Comparison of ENCODE assay signal across 16 cellular contexts in genomic region chr2:10655074-10655840, GRCh38. TPM values are rescaled to one million over a fixed set of nuclear protein-coding genes. Genes with fewer than 3 reads are reported as not detected.
DNase-seq lines count a peak whose midpoint lies in the region; ATAC-seq, FAIRE-seq and TF ChIP-seq lines count a peak whose summit lies in the region.
"Had no signal": no experiment of that assay in that cellular context is flagged by ENCODE, and none has a peak within 500 bp of the region (broad histone marks: within the 10 kb centered on the region; RNA-seq: fewer than 3 reads in every experiment).

No MANE protein-coding gene starts in this region.

- peaks cover 8% of the 10 kb centered on the region for H3K36me3 ChIP-seq in bronchial epithelial cell (ENCODE audit: control insufficient read depth, insufficient read depth, low read length)
- no peaks in the 10 kb centered on the region for H3K36me3 ChIP-seq in smooth muscle cell (ENCODE audit: low read depth)

- H3K27ac Mint-ChIP-seq in activated naive CD4-positive, alpha-beta T cell treated with anti-CD3 and anti-CD28 coated beads for 36 hours, result peak overlapping the region; percentile 87
- peak overlapping the region; percentile 59 to 80 for H3K27ac Mint-ChIP-seq in T-cell

- ATAC-seq in T-cell (replicated peaks in 1 of 4) (no peak), GM21528 (IDR thresholded peaks at IDR 0.05; ENCODE audit: low FRiP score, unreplicated experiment) (no peak)
- ATAC-seq: GM12878 had no signal

- CTCF ChIA-PET in activated naive CD4-positive, alpha-beta T cell treated with anti-CD3 and anti-CD28 coated beads for 36 hours (lab: Charles Lee), result no interaction called here
- CTCF ChIA-PET in T-cell (lab: Charles Lee), result interaction anchor here in 1 of 2 donors (1.2 kb wide), 1 partner anchor 582 kb away, joined by 3 read pairs; no protein-coding TSS in a partner anchor

- peaks cover 7% of the 10 kb centered on the region for H4K20me1 ChIP-seq in smooth muscle cell (ENCODE audit: low read depth)

- TF ChIP-seq CTCF in bronchial epithelial cell (IDR thresholded peaks at IDR 0.05; ENCODE audit: insufficient read depth, low read length, severe bottlenecking) (no peak), smooth muscle cell (IDR thresholded peaks at IDR 0.05; ENCODE audit: borderline replicate concordance, insufficient read depth, poor library complexity, severe bottlenecking) (no peak)

- H3K4me2 ChIP-seq in smooth muscle cell, result no peak overlapping the region

- no peaks in the 10 kb centered on the region for H3K79me2 ChIP-seq in smooth muscle cell (ENCODE audit: low read depth)

- peaks cover 5% of the 10 kb centered on the region for H3K4me1 ChIP-seq in smooth muscle cell (ENCODE audit: low read depth)
- H3K4me1 ChIP-seq: ascending aorta had no signal

- H3K9me3 Mint-ChIP-seq in activated naive CD4-positive, alpha-beta T cell treated with anti-CD3 and anti-CD28 coated beads for 36 hours, result no peaks in the 10 kb centered on the region
- H3K9me3 Mint-ChIP-seq in T-cell, result no peaks in the 10 kb centered on the region

- POLR2A ChIA-PET in T-cell (lab: Charles Lee), result no interaction called here

- peak overlapping the region; percentile 23 for H3K4me3 Mint-ChIP-seq in activated naive CD4-positive, alpha-beta T cell treated with anti-CD3 and anti-CD28 coated beads for 36 hours
- H3K4me3 Mint-ChIP-seq in T-cell, result peak overlapping the region in 1 of 3 donors; percentile 32

- no peaks in the 10 kb centered on the region for H3K27me3 ChIP-seq in bronchial epithelial cell (ENCODE audit: control insufficient read depth, insufficient read depth, low read length)
- no peaks in the 10 kb centered on the region for H3K27me3 ChIP-seq in smooth muscle cell (ENCODE audit: low read depth)
- H3K27me3 ChIP-seq: ascending aorta had no signal

- peaks cover 50% of the 10 kb centered on the region for H3K36me3 Mint-ChIP-seq in activated naive CD4-positive, alpha-beta T cell treated with anti-CD3 and anti-CD28 coated beads for 36 hours (ENCODE audit: low read depth)
- peaks cover 52% of the 10 kb centered on the region for H3K36me3 Mint-ChIP-seq in T-cell

- peak overlapping the region; percentile 61 for H3K27ac ChIP-seq in smooth muscle cell (ENCODE audit: low read depth)
- H3K27ac ChIP-seq: ascending aorta, coronary artery, WERI-Rb-1 had no signal

- no peaks in the 10 kb centered on the region for H3K9me3 ChIP-seq in smooth muscle cell (replicated peaks; ENCODE audit: low read depth)
- H3K9me3 ChIP-seq: ascending aorta had no signal

- no peak overlapping the region for H3K9ac ChIP-seq in smooth muscle cell (ENCODE audit: low read depth)

- FAIRE-seq in bronchial epithelial cell (lab: Jason Lieb, UNC), result no peak
- FAIRE-seq: GM12878 had no signal

- WGBS in smooth muscle cell (ENCODE audit: low lambda C conversion rate), result 95% methylated on average over 7 of the region's 7 CpGs

- no peaks in the 10 kb centered on the region for H3K27me3 Mint-ChIP-seq in activated naive CD4-positive, alpha-beta T cell treated with anti-CD3 and anti-CD28 coated beads for 36 hours (ENCODE audit: low read depth)
- H3K27me3 Mint-ChIP-seq in T-cell, result no peaks in the 10 kb centered on the region

- H3F3A ChIP-seq in smooth muscle cell (ENCODE audit: low read depth), result no peaks in the 10 kb centered on the region

- H3K4me1 Mint-ChIP-seq in activated naive CD4-positive, alpha-beta T cell treated with anti-CD3 and anti-CD28 coated beads for 36 hours (ENCODE audit: low read depth), result peaks cover 48% of the 10 kb centered on the region
- peaks cover 14 to 34% (median 31%) of the 10 kb centered on the region in 3 donors for H3K4me1 Mint-ChIP-seq in T-cell

- H2AFZ ChIP-seq in smooth muscle cell (ENCODE audit: low read depth), result no peak overlapping the region

- no peak overlapping the region for H3K4me3 ChIP-seq in bronchial epithelial cell (ENCODE audit: low read depth, low read length)
- no peak overlapping the region for H3K4me3 ChIP-seq in smooth muscle cell
- H3K4me3 ChIP-seq: ascending aorta, coronary artery, GM12878 had no signal

- intact Hi-C loops in activated naive CD4-positive, alpha-beta T cell treated with anti-CD3 and anti-CD28 coated beads for 36 hours (cut with micrococcal nuclease), result loop anchor here (1.0 to 10.0 kb wide), 7 partner anchors 13 to 1100 kb away; partner anchors contain the start of genes ADAM17, HPCAL1 and NOL10

- peak; percentile 27 for DNase-seq in activated naive CD4-positive, alpha-beta T cell treated with anti-CD3 and anti-CD28 coated beads for 36 hours
- no peak for DNase-seq in activated naive CD4-positive, alpha-beta T cell (lab: John Stamatoyannopoulos, UW)
- DNase-seq in T-cell (no peak), bronchial epithelial cell (ENCODE audit: low read depth) (peak; percentile 86), smooth muscle cell (lab: John Stamatoyannopoulos, UW; ENCODE audit: unreplicated experiment) (no peak), T1000 (lab: John Stamatoyannopoulos, UW) (no peak)
- no peak for DNase-seq in central memory CD4-positive, alpha-beta T cell
- DNase-seq: erythroblast, IMR-90, mesendoderm, NCI-H1048, WERI-Rb-1 had no signal

RNA-seq across cellular contexts. Expression of gene NOL10, which starts 34.5 kb away (rescaled TPM):
- total RNA-seq in activated naive CD4-positive, alpha-beta T cell treated with anti-CD3 and anti-CD28 coated beads for 36 hours, result 10 to 100 TPM; 27.0 to 28.9 TPM
- total RNA-seq in T-cell (10 to 100 TPM; 18.4 to 26.0 (median 20.7) TPM), bronchial epithelial cell (28.3 and 49.8 TPM in 2 replicates), smooth muscle cell (27.0 and 29.5 TPM in 2 replicates)
- 18.0 and 19.8 TPM in 2 replicates for polyA plus RNA-seq in smooth muscle cell

Comparison
In these comparisons a context has a peak if more than half of its experiments do, and no peak if none do; other contexts are left out.
1. DNase-seq: peak in activated naive CD4-positive, alpha-beta T cell treated with anti-CD3 and anti-CD28 coated beads for 36 hours (single experiment) and bronchial epithelial cell (single experiment); none in activated naive CD4-positive, alpha-beta T cell (0 of 4), T-cell (0 of 34), smooth muscle cell (single experiment), central memory CD4-positive, alpha-beta T cell (single experiment) and T1000 (single experiment).